Comparison of ENCODE assay signal across 8 cellular contexts in genomic region chr10:94403034-94403822, GRCh38. TPM values are rescaled to one million over a fixed set of nuclear protein-coding genes. Genes with fewer than 3 reads are reported as not detected.
DNase-seq lines count a peak whose midpoint lies in the region; ATAC-seq and TF ChIP-seq lines count a peak whose summit lies in the region.

No MANE protein-coding gene starts in this region.

- no peaks in the 10 kb centered on the region for H3K36me3 Mint-ChIP-seq in activated T-helper 1 cell treated with anti-CD3 and anti-CD28 coated beads, Interleukin-12 subunit alpha, Interleukin-12 subunit beta, Interleukin-2, Interleukin-4 antibody, amounts not matched to agents 30 ng/mL and 10 ng/mL and 1 ng/mL, durations not matched to agents 14 hours and 24 hours and 36 hours (ENCODE audit: low read depth)
- no peaks in the 10 kb centered on the region for H3K36me3 Mint-ChIP-seq in nephron (ENCODE audit: low read depth)

- intact Hi-C loops in activated T-helper 1 cell treated with anti-CD3 and anti-CD28 coated beads, Interleukin-12 subunit alpha, Interleukin-12 subunit beta, Interleukin-2, Interleukin-4 antibody, amounts not matched to agents 30 ng/mL and 10 ng/mL and 1 ng/mL, durations not matched to agents 14 hours and 24 hours and 36 hours (cut with micrococcal nuclease): loop anchor here (2.0 kb wide), 2 partner anchors 40 to 142 kb away; partner anchors contain the start of genes HELLS and NOC3L

- peak overlapping the region; percentile 82 for H3K4me3 Mint-ChIP-seq in activated T-helper 1 cell treated with anti-CD3 and anti-CD28 coated beads, Interleukin-12 subunit alpha, Interleukin-12 subunit beta, Interleukin-2, Interleukin-4 antibody, amounts not matched to agents 30 ng/mL and 10 ng/mL and 1 ng/mL, durations not matched to agents 14 hours and 24 hours and 36 hours
- peak overlapping the region; percentile 92 to 99 (median 98) for H3K4me3 Mint-ChIP-seq in nephron

- no peak overlapping the region for H3K27ac Mint-ChIP-seq in activated T-helper 1 cell treated with anti-CD3 and anti-CD28 coated beads, Interleukin-12 subunit alpha, Interleukin-12 subunit beta, Interleukin-2, Interleukin-4 antibody, amounts not matched to agents 30 ng/mL and 10 ng/mL and 1 ng/mL, durations not matched to agents 14 hours and 24 hours and 36 hours
- peak overlapping the region; percentile 84 to 97 (median 93) for H3K27ac Mint-ChIP-seq in nephron

- H3K9me3 Mint-ChIP-seq in activated T-helper 1 cell treated with anti-CD3 and anti-CD28 coated beads, Interleukin-12 subunit alpha, Interleukin-12 subunit beta, Interleukin-2, Interleukin-4 antibody, amounts not matched to agents 30 ng/mL and 10 ng/mL and 1 ng/mL, durations not matched to agents 14 hours and 24 hours and 36 hours: no peaks in the 10 kb centered on the region
- H3K9me3 Mint-ChIP-seq in nephron: no peaks in the 10 kb centered on the region

- H3K4me3 ChIP-seq in foreskin fibroblast (ENCODE audit: low read depth in 1 of 2, low read length in 2 of 2): peak overlapping the region; percentile 76 to 95

- peak in 13 of 14 donors; percentile 15 to 66 (median 50) for DNase-seq in C1 segment of cervical spinal cord (lab: John Stamatoyannopoulos, UW)
- peak; percentile 34 for DNase-seq in NCI-H510A treated with DMSO at 0.1 percent for 48 hours (lab: John Stamatoyannopoulos, UW)
- no peak for DNase-seq in activated T-helper 1 cell treated with anti-CD3 and anti-CD28 coated beads, Interleukin-12 subunit alpha, Interleukin-12 subunit beta, Interleukin-2, Interleukin-4 antibody, amounts not matched to agents 30 ng/mL and 10 ng/mL and 1 ng/mL, durations not matched to agents 14 hours and 24 hours and 36 hours (ENCODE audit: low spot score)
- peak; percentile 64 to 78 for DNase-seq in foreskin fibroblast
- DNase-seq in cortex of kidney (lab: John Stamatoyannopoulos, UW): no peak

- peaks cover 4% of the 10 kb centered on the region for H3K4me1 Mint-ChIP-seq in activated T-helper 1 cell treated with anti-CD3 and anti-CD28 coated beads, Interleukin-12 subunit alpha, Interleukin-12 subunit beta, Interleukin-2, Interleukin-4 antibody, amounts not matched to agents 30 ng/mL and 10 ng/mL and 1 ng/mL, durations not matched to agents 14 hours and 24 hours and 36 hours (ENCODE audit: low read depth)
- peaks cover 16% of the 10 kb centered on the region for H3K4me1 Mint-ChIP-seq in nephron

- H3K27me3 Mint-ChIP-seq in activated T-helper 1 cell treated with anti-CD3 and anti-CD28 coated beads, Interleukin-12 subunit alpha, Interleukin-12 subunit beta, Interleukin-2, Interleukin-4 antibody, amounts not matched to agents 30 ng/mL and 10 ng/mL and 1 ng/mL, durations not matched to agents 14 hours and 24 hours and 36 hours (ENCODE audit: insufficient read depth): peaks cover 64% of the 10 kb centered on the region
- H3K27me3 Mint-ChIP-seq in nephron (ENCODE audit: low read depth): peaks cover 4% of the 10 kb centered on the region

- no peak for TF ChIP-seq CTCF in foreskin fibroblast (IDR thresholded peaks at IDR 0.05; ENCODE audit: low read depth, low read length)
- TF ChIP-seq CTCF in nephron (IDR thresholded peaks at IDR 0.05; ENCODE audit: unreplicated experiment in 3 of 3): no peak

- ATAC-seq in GM18909 (IDR thresholded peaks at IDR 0.05; ENCODE audit: poor library complexity, unreplicated experiment) (peak; percentile 66), HG03095 (IDR thresholded peaks at IDR 0.05; ENCODE audit: unreplicated experiment) (peak; percentile 49)

RNA-seq across cellular contexts. Expression of gene TBC1D12, which starts 0.9 kb away (rescaled TPM):
- 0.73 and 0.86 TPM in 2 replicates for total RNA-seq in activated T-helper 1 cell treated with anti-CD3 and anti-CD28 coated beads, Interleukin-12 subunit alpha, Interleukin-12 subunit beta, Interleukin-2, Interleukin-4 antibody, amounts not matched to agents 30 ng/mL and 10 ng/mL and 1 ng/mL, durations not matched to agents 14 hours and 24 hours and 36 hours

RNA-seq across cellular contexts. Expression of gene NOC3L, which starts 40.5 kb away (rescaled TPM):
- 47.7 and 47.8 TPM in 2 replicates for total RNA-seq in activated T-helper 1 cell treated with anti-CD3 and anti-CD28 coated beads, Interleukin-12 subunit alpha, Interleukin-12 subunit beta, Interleukin-2, Interleukin-4 antibody, amounts not matched to agents 30 ng/mL and 10 ng/mL and 1 ng/mL, durations not matched to agents 14 hours and 24 hours and 36 hours

Comparison
In these comparisons a context has a peak if more than half of its experiments do, and no peak if none do; other contexts are left out.
1. DNase-seq: peak in C1 segment of cervical spinal cord (13 of 14), NCI-H510A treated with DMSO at 0.1 percent for 48 hours (single experiment) and foreskin fibroblast (2 of 2); none in activated T-helper 1 cell treated with anti-CD3 and anti-CD28 coated beads, Interleukin-12 subunit alpha, Interleukin-12 subunit beta, Interleukin-2, Interleukin-4 antibody, amounts not matched to agents 30 ng/mL and 10 ng/mL and 1 ng/mL, durations not matched to agents 14 hours and 24 hours and 36 hours (single experiment) and cortex of kidney (single experiment).